Comparison of ENCODE assay signal across 2 cellular contexts in the genomic region with DNA sequence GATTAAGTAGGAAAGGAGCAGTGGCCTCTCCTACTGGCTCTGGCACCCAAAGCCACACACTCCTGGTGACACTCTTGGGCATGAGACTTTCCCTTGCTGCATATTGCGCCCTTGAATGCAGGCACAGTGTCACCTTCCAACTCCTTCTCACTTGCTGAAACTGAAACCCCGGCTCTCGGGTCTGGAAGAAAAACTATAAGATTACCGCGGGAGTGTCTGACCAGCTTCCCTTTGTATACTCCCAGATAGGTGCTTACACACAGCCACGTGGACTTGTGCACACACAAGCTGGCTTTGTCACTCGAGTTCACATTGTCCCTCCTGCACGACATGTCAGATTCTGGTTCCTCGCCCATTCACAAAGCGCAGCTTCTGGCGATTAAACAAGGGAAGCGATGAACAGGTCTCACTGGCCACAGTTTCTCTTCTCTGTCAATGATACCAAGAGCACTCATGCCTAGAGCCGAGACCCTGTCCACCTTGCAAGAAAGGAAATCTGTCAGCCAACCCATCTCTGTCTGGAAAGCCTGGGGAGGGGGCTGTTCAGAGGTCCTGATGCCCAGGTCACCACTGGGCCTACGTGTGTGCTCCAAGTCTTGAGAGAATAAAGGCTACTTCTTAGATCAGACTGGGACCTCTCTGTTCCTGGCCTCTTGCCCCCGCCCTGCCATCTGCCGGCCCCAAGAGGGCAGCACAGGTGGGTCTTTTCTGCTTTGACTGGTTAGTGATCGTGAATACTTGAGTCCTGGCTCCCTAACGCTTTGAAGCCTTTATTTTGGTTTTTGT.
A peak's percentile ranks its signal among the peaks of the same experiment; 100 is the strongest.
TF ChIP-seq lines count a peak whose summit lies in the region.

No MANE protein-coding gene starts in this region.

TF ChIP-seq in HEK293, 187 proteins besides CTCF, POLR2A, EP300 and RAD21 (continued from another document):
- TF ChIP-seq ZNF10 (tag by site-specific recombination; IDR thresholded peaks at IDR 0.05) (0 out of 2 replicates have a peak, but pooled peaks have one; percentile 26), KLF1 (tag by site-specific recombination; IDR thresholded peaks at IDR 0.05) (0 out of 2 replicates have a peak, but pooled peaks have one; percentile 21), ZNF654 (tag by site-specific recombination; IDR thresholded peaks at IDR 0.05; ENCODE audit: low read depth) (peak; percentile 45), ZNF302 (tag by site-specific recombination; IDR thresholded peaks at IDR 0.05; ENCODE audit: low read depth) (no peak)
- TF ChIP-seq, protein P1, sequence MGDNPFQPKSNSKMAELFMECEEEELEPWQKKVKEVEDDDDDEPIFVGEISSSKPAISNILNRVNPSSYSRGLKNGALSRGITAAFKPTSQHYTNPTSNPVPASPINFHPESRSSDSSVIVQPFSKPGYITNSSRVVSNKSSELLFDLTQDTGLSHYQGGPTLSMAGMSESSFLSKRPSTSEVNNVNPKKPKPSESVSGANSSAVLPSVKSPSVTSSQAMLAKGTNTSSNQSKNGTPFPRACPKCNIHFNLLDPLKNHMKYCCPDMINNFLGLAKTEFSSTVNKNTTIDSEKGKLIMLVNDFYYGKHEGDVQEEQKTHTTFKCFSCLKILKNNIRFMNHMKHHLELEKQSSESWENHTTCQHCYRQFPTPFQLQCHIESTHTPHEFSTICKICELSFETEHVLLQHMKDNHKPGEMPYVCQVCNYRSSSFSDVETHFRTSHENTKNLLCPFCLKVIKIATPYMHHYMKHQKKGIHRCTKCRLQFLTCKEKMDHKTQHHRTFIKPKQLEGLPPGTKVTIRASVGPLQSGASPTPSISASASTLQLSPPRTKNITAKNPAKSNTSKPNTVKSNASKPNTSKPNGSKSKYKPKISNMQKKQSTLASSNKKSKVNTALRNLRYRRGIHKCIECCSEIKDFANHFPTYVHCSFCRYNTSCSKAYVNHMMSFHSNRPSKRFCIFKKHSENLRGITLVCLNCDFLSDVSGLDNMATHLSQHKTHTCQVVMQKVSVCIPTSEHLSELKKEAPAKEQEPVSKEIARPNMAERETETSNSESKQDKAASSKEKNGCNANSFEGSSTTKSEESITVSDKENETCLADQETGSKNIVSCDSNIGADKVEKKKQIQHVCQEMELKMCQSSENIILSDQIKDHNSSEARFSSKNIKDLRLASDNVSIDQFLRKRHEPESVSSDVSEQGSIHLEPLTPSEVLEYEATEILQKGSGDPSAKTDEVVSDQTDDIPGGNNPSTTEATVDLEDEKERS (tag by site-specific recombination; IDR thresholded peaks at IDR 0.05) = no peak

TF ChIP-seq in endothelial cell of umbilical vein, 7 proteins besides CTCF, POLR2A, EP300 and RAD21 (continued from another document):
- TF ChIP-seq MYC (IDR thresholded peaks at IDR 0.05; ENCODE audit: low read depth, low read length) (no peak), JUN (IDR thresholded peaks at IDR 0.05; ENCODE audit: borderline replicate concordance, insufficient read depth, insufficient read length, low read depth) (no peak), FOS (IDR thresholded peaks at IDR 0.05; ENCODE audit: borderline replicate concordance, insufficient read depth, low read length) (no peak), POLR2AphosphoS5 (IDR thresholded peaks at IDR 0.05; ENCODE audit: insufficient read depth, low read depth, low read length) (no peak), GATA2 (IDR thresholded peaks at IDR 0.05; ENCODE audit: insufficient read depth, insufficient read length, low read depth, low read length) (no peak)
- TF ChIP-seq, protein P2, sequence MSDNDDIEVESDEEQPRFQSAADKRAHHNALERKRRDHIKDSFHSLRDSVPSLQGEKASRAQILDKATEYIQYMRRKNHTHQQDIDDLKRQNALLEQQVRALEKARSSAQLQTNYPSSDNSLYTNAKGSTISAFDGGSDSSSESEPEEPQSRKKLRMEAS (IDR thresholded peaks at IDR 0.05; ENCODE audit: insufficient read depth, insufficient read length) = no peak
